Comparison of ENCODE assay signal across 1 cellular context in the genomic region with DNA sequence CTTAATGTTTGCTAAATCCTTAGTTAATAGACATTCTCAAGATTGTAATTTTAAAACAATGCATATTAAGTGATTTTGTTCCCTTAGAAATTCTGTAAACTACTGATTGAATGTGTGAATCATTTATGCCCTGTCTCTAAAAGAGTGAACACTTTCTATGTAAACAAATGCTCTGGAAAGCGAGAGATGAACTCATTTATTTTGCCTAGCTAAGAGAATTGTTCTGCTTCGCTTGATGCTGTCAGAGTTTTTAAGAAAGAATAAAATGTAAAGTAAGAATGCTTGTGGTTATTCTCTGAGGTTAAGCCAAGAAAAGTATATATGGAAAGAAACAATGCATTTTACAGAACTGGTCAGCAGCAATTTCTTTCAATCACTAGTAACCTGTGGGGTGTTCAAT.
TF ChIP-seq lines count a peak whose summit lies in the region.

No MANE protein-coding gene starts in this region.

TF ChIP-seq in GM12878, 131 proteins besides CTCF, POLR2A, EP300 and RAD21 (continued from another document):
- no peak for TF ChIP-seq BHLHE40 (IDR thresholded peaks at IDR 0.05; ENCODE audit: borderline replicate concordance in 1 of 2, low read depth in 2 of 2, low read length in 1 of 2)
- TF ChIP-seq JUNB (IDR thresholded peaks at IDR 0.05) = no peak
- TF ChIP-seq, protein P1, sequence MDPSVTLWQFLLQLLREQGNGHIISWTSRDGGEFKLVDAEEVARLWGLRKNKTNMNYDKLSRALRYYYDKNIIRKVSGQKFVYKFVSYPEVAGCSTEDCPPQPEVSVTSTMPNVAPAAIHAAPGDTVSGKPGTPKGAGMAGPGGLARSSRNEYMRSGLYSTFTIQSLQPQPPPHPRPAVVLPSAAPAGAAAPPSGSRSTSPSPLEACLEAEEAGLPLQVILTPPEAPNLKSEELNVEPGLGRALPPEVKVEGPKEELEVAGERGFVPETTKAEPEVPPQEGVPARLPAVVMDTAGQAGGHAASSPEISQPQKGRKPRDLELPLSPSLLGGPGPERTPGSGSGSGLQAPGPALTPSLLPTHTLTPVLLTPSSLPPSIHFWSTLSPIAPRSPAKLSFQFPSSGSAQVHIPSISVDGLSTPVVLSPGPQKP (IDR thresholded peaks at IDR 0.05; ENCODE audit: low read depth, low read length) = no peak
- no peak for TF ChIP-seq FOS (IDR thresholded peaks at IDR 0.05; ENCODE audit: borderline replicate concordance, extremely low read depth, insufficient read length)
- TF ChIP-seq, protein P2, sequence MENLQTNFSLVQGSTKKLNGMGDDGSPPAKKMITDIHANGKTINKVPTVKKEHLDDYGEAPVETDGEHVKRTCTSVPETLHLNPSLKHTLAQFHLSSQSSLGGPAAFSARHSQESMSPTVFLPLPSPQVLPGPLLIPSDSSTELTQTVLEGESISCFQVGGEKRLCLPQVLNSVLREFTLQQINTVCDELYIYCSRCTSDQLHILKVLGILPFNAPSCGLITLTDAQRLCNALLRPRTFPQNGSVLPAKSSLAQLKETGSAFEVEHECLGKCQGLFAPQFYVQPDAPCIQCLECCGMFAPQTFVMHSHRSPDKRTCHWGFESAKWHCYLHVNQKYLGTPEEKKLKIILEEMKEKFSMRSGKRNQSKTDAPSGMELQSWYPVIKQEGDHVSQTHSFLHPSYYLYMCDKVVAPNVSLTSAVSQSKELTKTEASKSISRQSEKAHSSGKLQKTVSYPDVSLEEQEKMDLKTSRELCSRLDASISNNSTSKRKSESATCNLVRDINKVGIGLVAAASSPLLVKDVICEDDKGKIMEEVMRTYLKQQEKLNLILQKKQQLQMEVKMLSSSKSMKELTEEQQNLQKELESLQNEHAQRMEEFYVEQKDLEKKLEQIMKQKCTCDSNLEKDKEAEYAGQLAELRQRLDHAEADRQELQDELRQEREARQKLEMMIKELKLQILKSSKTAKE (IDR thresholded peaks at IDR 0.05; ENCODE audit: low read depth, poor library complexity, severe bottlenecking) = no peak
- TF ChIP-seq, protein P3, sequence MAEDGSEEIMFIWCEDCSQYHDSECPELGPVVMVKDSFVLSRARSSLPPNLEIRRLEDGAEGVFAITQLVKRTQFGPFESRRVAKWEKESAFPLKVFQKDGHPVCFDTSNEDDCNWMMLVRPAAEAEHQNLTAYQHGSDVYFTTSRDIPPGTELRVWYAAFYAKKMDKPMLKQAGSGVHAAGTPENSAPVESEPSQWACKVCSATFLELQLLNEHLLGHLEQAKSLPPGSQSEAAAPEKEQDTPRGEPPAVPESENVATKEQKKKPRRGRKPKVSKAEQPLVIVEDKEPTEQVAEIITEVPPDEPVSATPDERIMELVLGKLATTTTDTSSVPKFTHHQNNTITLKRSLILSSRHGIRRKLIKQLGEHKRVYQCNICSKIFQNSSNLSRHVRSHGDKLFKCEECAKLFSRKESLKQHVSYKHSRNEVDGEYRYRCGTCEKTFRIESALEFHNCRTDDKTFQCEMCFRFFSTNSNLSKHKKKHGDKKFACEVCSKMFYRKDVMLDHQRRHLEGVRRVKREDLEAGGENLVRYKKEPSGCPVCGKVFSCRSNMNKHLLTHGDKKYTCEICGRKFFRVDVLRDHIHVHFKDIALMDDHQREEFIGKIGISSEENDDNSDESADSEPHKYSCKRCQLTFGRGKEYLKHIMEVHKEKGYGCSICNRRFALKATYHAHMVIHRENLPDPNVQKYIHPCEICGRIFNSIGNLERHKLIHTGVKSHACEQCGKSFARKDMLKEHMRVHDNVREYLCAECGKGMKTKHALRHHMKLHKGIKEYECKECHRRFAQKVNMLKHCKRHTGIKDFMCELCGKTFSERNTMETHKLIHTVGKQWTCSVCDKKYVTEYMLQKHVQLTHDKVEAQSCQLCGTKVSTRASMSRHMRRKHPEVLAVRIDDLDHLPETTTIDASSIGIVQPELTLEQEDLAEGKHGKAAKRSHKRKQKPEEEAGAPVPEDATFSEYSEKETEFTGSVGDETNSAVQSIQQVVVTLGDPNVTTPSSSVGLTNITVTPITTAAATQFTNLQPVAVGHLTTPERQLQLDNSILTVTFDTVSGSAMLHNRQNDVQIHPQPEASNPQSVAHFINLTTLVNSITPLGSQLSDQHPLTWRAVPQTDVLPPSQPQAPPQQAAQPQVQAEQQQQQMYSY (CRISPR knock-in tag; IDR thresholded peaks at IDR 0.05) = no peak
- TF ChIP-seq SREBF1 (IDR thresholded peaks at IDR 0.05; ENCODE audit: low read length) = no peak
- TF ChIP-seq MTA2 (IDR thresholded peaks at IDR 0.05; ENCODE audit: low read depth) = no peak
- no peak for TF ChIP-seq STAT1 (conservative IDR thresholded peaks at IDR 0.05)
- TF ChIP-seq LARP7 (IDR thresholded peaks at IDR 0.05) = no peak
